ENCODE assay signal across 1 cellular context in genomic region chr20:37356961-37357371, GRCh38.
TF ChIP-seq lines count a peak whose summit lies in the region.

No MANE protein-coding gene starts in this region.

TF ChIP-seq in SK-N-SH, 30 proteins besides CTCF, POLR2A, EP300 and RAD21 (continued from another document):
- TF ChIP-seq, protein P1, sequence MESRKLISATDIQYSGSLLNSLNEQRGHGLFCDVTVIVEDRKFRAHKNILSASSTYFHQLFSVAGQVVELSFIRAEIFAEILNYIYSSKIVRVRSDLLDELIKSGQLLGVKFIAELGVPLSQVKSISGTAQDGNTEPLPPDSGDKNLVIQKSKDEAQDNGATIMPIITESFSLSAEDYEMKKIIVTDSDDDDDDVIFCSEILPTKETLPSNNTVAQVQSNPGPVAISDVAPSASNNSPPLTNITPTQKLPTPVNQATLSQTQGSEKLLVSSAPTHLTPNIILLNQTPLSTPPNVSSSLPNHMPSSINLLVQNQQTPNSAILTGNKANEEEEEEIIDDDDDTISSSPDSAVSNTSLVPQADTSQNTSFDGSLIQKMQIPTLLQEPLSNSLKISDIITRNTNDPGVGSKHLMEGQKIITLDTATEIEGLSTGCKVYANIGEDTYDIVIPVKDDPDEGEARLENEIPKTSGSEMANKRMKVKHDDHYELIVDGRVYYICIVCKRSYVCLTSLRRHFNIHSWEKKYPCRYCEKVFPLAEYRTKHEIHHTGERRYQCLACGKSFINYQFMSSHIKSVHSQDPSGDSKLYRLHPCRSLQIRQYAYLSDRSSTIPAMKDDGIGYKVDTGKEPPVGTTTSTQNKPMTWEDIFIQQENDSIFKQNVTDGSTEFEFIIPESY (IDR thresholded peaks at IDR 0.05; ENCODE audit: borderline replicate concordance, low read depth) = no peak
- no peak for TF ChIP-seq RFX5 (IDR thresholded peaks at IDR 0.05; ENCODE audit: low read length)
- TF ChIP-seq ELF1 (IDR thresholded peaks at IDR 0.05) = no peak
- TF ChIP-seq RXRA (IDR thresholded peaks at IDR 0.05; ENCODE audit: borderline replicate concordance, low read depth) = no peak
- no peak for TF ChIP-seq IRF3 (IDR thresholded peaks at IDR 0.05; ENCODE audit: low read depth, low read length)
- TF ChIP-seq, protein P2, sequence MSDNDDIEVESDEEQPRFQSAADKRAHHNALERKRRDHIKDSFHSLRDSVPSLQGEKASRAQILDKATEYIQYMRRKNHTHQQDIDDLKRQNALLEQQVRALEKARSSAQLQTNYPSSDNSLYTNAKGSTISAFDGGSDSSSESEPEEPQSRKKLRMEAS (IDR thresholded peaks at IDR 0.05; ENCODE audit: low read depth) = no peak
